ENCODE assay signal across 28 cellular contexts in genomic region chr13:88384542-88384941, GRCh38.
"Had no signal": no experiment of that assay in that cellular context is flagged by ENCODE, and none has a peak within 500 bp of the region (broad histone marks: within the 10 kb centered on the region; RNA-seq: fewer than 3 reads in every experiment).

No MANE protein-coding gene starts in this region.

- H3K4me1 Mint-ChIP-seq: memory B cell; mesothelial cell of epicardium; naive B cell; neural crest cell; stimulated activated naive B cell treated with anti-CD40 and anti-IgM and Interleukin-4, amounts not matched to agents 10 μg/mL and 1 μg/mL and 100 μg/mL, for 72 hours; stimulated activated naive CD8-positive, alpha-beta T cell treated with anti-CD3 and anti-CD28 coated beads, Interleukin-15, amount 100 ng/mL, for 72 hours had no signal

- ATAC-seq: foreskin keratinocyte; gastroesophageal sphincter; heart left ventricle; left lobe of liver; mucosa of descending colon; natural killer cell treated with Interleukin-12 subunit alpha and Interleukin-12 subunit beta and Interleukin-15 and Interleukin-18, amount 100 ng/mL, for 72 hours; right lobe of liver; stimulated activated naive B cell treated with anti-CD40 and anti-IgM and Interleukin-4, amounts not matched to agents 10 μg/mL and 1 μg/mL and 100 μg/mL, for 72 hours; stimulated activated naive CD8-positive, alpha-beta T cell treated with anti-CD3 and anti-CD28 coated beads, Interleukin-15, amount 100 ng/mL, for 72 hours had no signal

- H3K4me3 Mint-ChIP-seq: dendritic cell treated with granulocyte-macrophage colony-stimulating factor and Interleukin-4, amounts not matched to agents 40 ng/mL and 50 ng/mL, for 4 days; memory B cell; mesothelial cell of epicardium; naive B cell; natural killer cell treated with Interleukin-12 subunit alpha and Interleukin-12 subunit beta and Interleukin-15 and Interleukin-18, amount 100 ng/mL, for 72 hours; neural crest cell; stimulated activated naive B cell treated with anti-CD40 and anti-IgM and Interleukin-4, amounts not matched to agents 10 μg/mL and 1 μg/mL and 100 μg/mL, for 72 hours; stimulated activated naive CD8-positive, alpha-beta T cell treated with anti-CD3 and anti-CD28 coated beads, Interleukin-15, amount 100 ng/mL, for 72 hours had no signal

- H3K9ac ChIP-seq: parathyroid adenoma had no signal

- DNase-seq: colonic mucosa; effector CD8-positive, alpha-beta T cell; foreskin keratinocyte; heart left ventricle; hippocampal formation; kidney; mucosa of descending colon; naive B cell; right lobe of liver; small intestine; stimulated activated CD4-positive, alpha-beta T cell treated with anti-CD3 and anti-CD28 coated beads, Interleukin-15, amount 100 ng/mL, for 24 hours; stimulated activated CD4-positive, alpha-beta T cell treated with anti-CD3 and anti-CD28 coated beads, Interleukin-2, amount 100 ng/mL, for 48 hours; stimulated activated naive B cell treated with anti-CD40 and anti-IgM and Interleukin-4, amounts not matched to agents 10 μg/mL and 1 μg/mL and 100 μg/mL, for 72 hours; stimulated activated naive CD8-positive, alpha-beta T cell treated with anti-CD3 and anti-CD28 coated beads, Interleukin-15, amount 100 ng/mL, for 72 hours; thyroid gland; trophoblast cell had no signal

- H3K36me3 ChIP-seq: colonic mucosa, esophagus muscularis mucosa, gastroesophageal sphincter, heart left ventricle, right lobe of liver, thyroid gland, vagina had no signal

- H3K27me3 Mint-ChIP-seq: dendritic cell treated with granulocyte-macrophage colony-stimulating factor and Interleukin-4, amounts not matched to agents 40 ng/mL and 50 ng/mL, for 4 days; memory B cell; naive B cell; natural killer cell treated with Interleukin-12 subunit alpha and Interleukin-12 subunit beta and Interleukin-15 and Interleukin-18, amount 100 ng/mL, for 72 hours; progenitor cell of endocrine pancreas; stimulated activated naive B cell treated with anti-CD40 and anti-IgM and Interleukin-4, amounts not matched to agents 10 μg/mL and 1 μg/mL and 100 μg/mL, for 72 hours; stimulated activated naive CD8-positive, alpha-beta T cell treated with anti-CD3 and anti-CD28 coated beads, Interleukin-15, amount 100 ng/mL, for 72 hours had no signal

- H3K4me3 ChIP-seq: colonic mucosa, esophagus muscularis mucosa, gastroesophageal sphincter, heart left ventricle, lung, mucosa of descending colon, right lobe of liver, thyroid gland, vagina had no signal

- H3K27me3 ChIP-seq: colonic mucosa, esophagus muscularis mucosa, foreskin keratinocyte, gastroesophageal sphincter, heart left ventricle, right lobe of liver, thyroid gland, vagina had no signal

- H3K4me1 ChIP-seq: colonic mucosa, esophagus muscularis mucosa, foreskin keratinocyte, gastroesophageal sphincter, heart left ventricle, parathyroid adenoma, right lobe of liver, thyroid gland, vagina had no signal

- H3K9me3 ChIP-seq: colonic mucosa, esophagus muscularis mucosa, gastroesophageal sphincter, mucosa of descending colon, right lobe of liver, thyroid gland, vagina had no signal

- H3K27ac ChIP-seq: colonic mucosa, esophagus muscularis mucosa, foreskin keratinocyte, gastroesophageal sphincter, heart left ventricle, parathyroid adenoma, right lobe of liver, thyroid gland, vagina had no signal

- H3K36me3 Mint-ChIP-seq: memory B cell; mesothelial cell of epicardium; naive B cell; stimulated activated naive B cell treated with anti-CD40 and anti-IgM and Interleukin-4, amounts not matched to agents 10 μg/mL and 1 μg/mL and 100 μg/mL, for 72 hours had no signal

- H3K27ac Mint-ChIP-seq: dendritic cell treated with granulocyte-macrophage colony-stimulating factor and Interleukin-4, amounts not matched to agents 40 ng/mL and 50 ng/mL, for 4 days; memory B cell; mesothelial cell of epicardium; naive B cell; natural killer cell treated with Interleukin-12 subunit alpha and Interleukin-12 subunit beta and Interleukin-15 and Interleukin-18, amount 100 ng/mL, for 72 hours; progenitor cell of endocrine pancreas; stimulated activated naive B cell treated with anti-CD40 and anti-IgM and Interleukin-4, amounts not matched to agents 10 μg/mL and 1 μg/mL and 100 μg/mL, for 72 hours; stimulated activated naive CD8-positive, alpha-beta T cell treated with anti-CD3 and anti-CD28 coated beads, Interleukin-15, amount 100 ng/mL, for 72 hours had no signal

- H2AFZ ChIP-seq: parathyroid adenoma had no signal

- H3K79me2 ChIP-seq: parathyroid adenoma had no signal
